ENCODE assay signal across 1 cellular context in the genomic region with DNA sequence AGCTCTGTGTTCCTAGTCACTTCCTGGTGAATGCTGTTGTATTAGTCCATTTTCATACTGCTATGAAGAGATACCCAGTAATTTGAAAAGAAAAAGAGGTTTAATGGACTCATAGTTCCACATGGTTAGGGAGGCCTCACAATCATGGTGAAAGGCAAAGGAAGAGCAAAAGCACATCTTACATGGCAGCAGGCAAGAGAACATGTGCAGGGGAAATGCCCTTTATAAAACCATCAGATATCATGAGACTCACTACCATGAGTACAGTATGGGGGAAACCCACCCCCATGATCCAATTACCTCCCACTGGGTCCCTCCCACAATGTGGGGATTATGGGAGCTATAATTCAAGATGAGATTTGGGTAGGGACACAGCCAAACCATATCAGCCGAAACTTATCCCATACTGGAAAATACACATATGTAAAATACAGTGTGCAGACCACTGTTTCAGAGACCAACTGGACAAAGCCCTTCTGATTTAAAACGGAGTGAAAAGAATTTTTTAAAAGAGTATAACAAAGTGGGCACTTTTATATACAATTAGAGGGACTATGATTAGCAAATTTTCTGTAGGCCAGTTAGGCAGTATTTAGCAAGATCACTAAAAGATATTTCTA.
TF ChIP-seq lines count a peak whose summit lies in the region.

No MANE protein-coding gene starts in this region.

TF ChIP-seq in K562, 482 proteins besides CTCF, POLR2A, EP300 and RAD21 (continued from another document and continues in another):
- TF ChIP-seq ZBED1 (IDR thresholded peaks at IDR 0.05) (no peak), ZNF134 (CRISPR knock-in tag; conservative IDR thresholded peaks at IDR 0.05) (no peak), CBX5 (IDR thresholded peaks at IDR 0.05; ENCODE audit: borderline replicate concordance, low read depth) (peak; percentile 83; the same call in 1 of the 2 replicates), JUND (IDR thresholded peaks at IDR 0.05; ENCODE audit: borderline replicate concordance, low read depth, low read length) (no peak), JUND (tag; IDR thresholded peaks at IDR 0.05; ENCODE audit: borderline replicate concordance, low read depth, low read length) (no peak), CHD4 (IDR thresholded peaks at IDR 0.05; ENCODE audit: insufficient read depth, insufficient replicate concordance, low read depth, low read length, poor library complexity, severe bottlenecking) (no peak), POLR2AphosphoS2 (IDR thresholded peaks at IDR 0.05; ENCODE audit: low read length) (no peak), DNMT1 (IDR thresholded peaks at IDR 0.05) (no peak), TBL1XR1 (IDR thresholded peaks at IDR 0.05; ENCODE audit: low read length in 2 of 2) (no peak), RBBP5 (IDR thresholded peaks at IDR 0.05; ENCODE audit: borderline replicate concordance, insufficient read depth, low read length, poor library complexity, severe bottlenecking) (no peak), RBM25 (IDR thresholded peaks at IDR 0.05; ENCODE audit: low read depth, low read length, severe bottlenecking) (no peak), TEAD4 (IDR thresholded peaks at IDR 0.05; ENCODE audit: low read length) (no peak), TEAD4 (CRISPR knock-in tag; IDR thresholded peaks at IDR 0.05; ENCODE audit: borderline replicate concordance) (no peak), CEBPB (tag; IDR thresholded peaks at IDR 0.05) (no peak), NR2C1 (IDR thresholded peaks at IDR 0.05) (no peak), NR2C1 (tag; IDR thresholded peaks at IDR 0.05) (no peak), EWSR1 (IDR thresholded peaks at IDR 0.05; ENCODE audit: borderline replicate concordance, low read depth, partially characterized antibody) (no peak), ZEB2 (IDR thresholded peaks at IDR 0.05) (peak; percentile 72; the same call in 1 of the 2 replicates), TCF3 (CRISPR knock-in tag; IDR thresholded peaks at IDR 0.05) (no peak), NFATC3 (IDR thresholded peaks at IDR 0.05) (no peak), CBFA2T3 (IDR thresholded peaks at IDR 0.05) (no peak), ZNF143 (CRISPR knock-in tag; IDR thresholded peaks at IDR 0.05) (no peak), ZNF785 (CRISPR knock-in tag; IDR thresholded peaks at IDR 0.05) (no peak), LEF1 (IDR thresholded peaks at IDR 0.05) (no peak), CBFB (CRISPR knock-in tag; IDR thresholded peaks at IDR 0.05) (no peak), GTF2E2 (tag; IDR thresholded peaks at IDR 0.05) (no peak; the same call in 1 of the 2 replicates), SIRT6 (IDR thresholded peaks at IDR 0.05; ENCODE audit: low read depth, low read length) (no peak), HNRNPL (IDR thresholded peaks at IDR 0.05; ENCODE audit: low read depth, low read length) (no peak), NFIX (CRISPR knock-in tag; IDR thresholded peaks at IDR 0.05; ENCODE audit: low read depth) (no peak), CBX3 (IDR thresholded peaks at IDR 0.05; ENCODE audit: borderline replicate concordance in 1 of 2, low read length in 2 of 2) (peak in 1 of 2 experiments; percentile 95; a peak in 2 of 3 replicates), ZNF431 (CRISPR knock-in tag; IDR thresholded peaks at IDR 0.05) (peak; percentile 100), PHTF2 (CRISPR knock-in tag; IDR thresholded peaks at IDR 0.05) (no peak), NR3C1 (CRISPR knock-in tag; IDR thresholded peaks at IDR 0.05) (no peak), ZNF79 (CRISPR knock-in tag; IDR thresholded peaks at IDR 0.05; ENCODE audit: low read depth) (no peak), CC2D1A (IDR thresholded peaks at IDR 0.05) (peak; percentile 74; the same call in 1 of the 2 replicates), NUFIP1 (IDR thresholded peaks at IDR 0.05; ENCODE audit: partially characterized antibody) (no peak), TAF15 (IDR thresholded peaks at IDR 0.05; ENCODE audit: low read depth, low read length) (no peak), ZNF766 (CRISPR knock-in tag; conservative IDR thresholded peaks at IDR 0.05) (peak; percentile 81), PML (IDR thresholded peaks at IDR 0.05; ENCODE audit: low read length) (no peak), ZFP36 (IDR thresholded peaks at IDR 0.05; ENCODE audit: low read depth, low read length, partially characterized antibody) (peak; percentile 81), L3MBTL2 (IDR thresholded peaks at IDR 0.05) (peak; percentile 57; the same call in 1 of the 2 replicates), RBM14 (IDR thresholded peaks at IDR 0.05; ENCODE audit: borderline replicate concordance, insufficient read depth, low read depth, low read length) (no peak), ZNF445 (CRISPR knock-in tag; IDR thresholded peaks at IDR 0.05; ENCODE audit: low read depth) (peak; percentile 59; the same call in 1 of the 2 replicates), RBM22 (IDR thresholded peaks at IDR 0.05; ENCODE audit: low read depth, low read length, poor library complexity, severe bottlenecking) (no peak), KAT2B (IDR thresholded peaks at IDR 0.05; ENCODE audit: low read depth, low read length) (no peak)
- TF ChIP-seq, protein P1, sequence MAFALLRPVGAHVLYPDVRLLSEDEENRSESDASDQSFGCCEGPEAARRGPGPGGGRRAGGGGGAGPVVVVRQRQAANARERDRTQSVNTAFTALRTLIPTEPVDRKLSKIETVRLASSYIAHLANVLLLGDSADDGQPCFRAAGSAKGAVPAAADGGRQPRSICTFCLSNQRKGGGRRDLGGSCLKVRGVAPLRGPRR (CRISPR knock-in tag; IDR thresholded peaks at IDR 0.05), result no peak
- TF ChIP-seq, protein P2, sequence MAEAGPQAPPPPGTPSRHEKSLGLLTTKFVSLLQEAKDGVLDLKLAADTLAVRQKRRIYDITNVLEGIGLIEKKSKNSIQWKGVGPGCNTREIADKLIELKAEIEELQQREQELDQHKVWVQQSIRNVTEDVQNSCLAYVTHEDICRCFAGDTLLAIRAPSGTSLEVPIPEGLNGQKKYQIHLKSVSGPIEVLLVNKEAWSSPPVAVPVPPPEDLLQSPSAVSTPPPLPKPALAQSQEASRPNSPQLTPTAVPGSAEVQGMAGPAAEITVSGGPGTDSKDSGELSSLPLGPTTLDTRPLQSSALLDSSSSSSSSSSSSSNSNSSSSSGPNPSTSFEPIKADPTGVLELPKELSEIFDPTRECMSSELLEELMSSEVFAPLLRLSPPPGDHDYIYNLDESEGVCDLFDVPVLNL (CRISPR knock-in tag; IDR thresholded peaks at IDR 0.05; ENCODE audit: low read depth), result no peak
- TF ChIP-seq, protein P3, sequence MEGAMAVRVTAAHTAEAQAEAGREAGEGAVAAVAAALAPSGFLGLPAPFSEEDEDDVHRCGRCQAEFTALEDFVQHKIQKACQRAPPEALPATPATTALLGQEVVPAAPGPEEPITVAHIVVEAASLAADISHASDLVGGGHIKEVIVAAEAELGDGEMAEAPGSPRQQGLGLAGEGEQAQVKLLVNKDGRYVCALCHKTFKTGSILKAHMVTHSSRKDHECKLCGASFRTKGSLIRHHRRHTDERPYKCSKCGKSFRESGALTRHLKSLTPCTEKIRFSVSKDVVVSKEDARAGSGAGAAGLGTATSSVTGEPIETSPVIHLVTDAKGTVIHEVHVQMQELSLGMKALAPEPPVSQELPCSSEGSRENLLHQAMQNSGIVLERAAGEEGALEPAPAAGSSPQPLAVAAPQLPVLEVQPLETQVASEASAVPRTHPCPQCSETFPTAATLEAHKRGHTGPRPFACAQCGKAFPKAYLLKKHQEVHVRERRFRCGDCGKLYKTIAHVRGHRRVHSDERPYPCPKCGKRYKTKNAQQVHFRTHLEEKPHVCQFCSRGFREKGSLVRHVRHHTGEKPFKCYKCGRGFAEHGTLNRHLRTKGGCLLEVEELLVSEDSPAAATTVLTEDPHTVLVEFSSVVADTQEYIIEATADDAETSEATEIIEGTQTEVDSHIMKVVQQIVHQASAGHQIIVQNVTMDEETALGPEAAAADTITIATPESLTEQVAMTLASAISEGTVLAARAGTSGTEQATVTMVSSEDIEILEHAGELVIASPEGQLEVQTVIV (CRISPR knock-in tag; IDR thresholded peaks at IDR 0.05; ENCODE audit: borderline replicate concordance), result no peak
- TF ChIP-seq, protein P4, sequence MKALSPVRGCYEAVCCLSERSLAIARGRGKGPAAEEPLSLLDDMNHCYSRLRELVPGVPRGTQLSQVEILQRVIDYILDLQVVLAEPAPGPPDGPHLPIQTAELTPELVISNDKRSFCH (CRISPR knock-in tag; IDR thresholded peaks at IDR 0.05), result no peak
- TF ChIP-seq, protein P4 (tag; IDR thresholded peaks at IDR 0.05), result 0 out of 2 replicates have a peak, but pooled peaks have one; percentile 13
- TF ChIP-seq, protein P5, sequence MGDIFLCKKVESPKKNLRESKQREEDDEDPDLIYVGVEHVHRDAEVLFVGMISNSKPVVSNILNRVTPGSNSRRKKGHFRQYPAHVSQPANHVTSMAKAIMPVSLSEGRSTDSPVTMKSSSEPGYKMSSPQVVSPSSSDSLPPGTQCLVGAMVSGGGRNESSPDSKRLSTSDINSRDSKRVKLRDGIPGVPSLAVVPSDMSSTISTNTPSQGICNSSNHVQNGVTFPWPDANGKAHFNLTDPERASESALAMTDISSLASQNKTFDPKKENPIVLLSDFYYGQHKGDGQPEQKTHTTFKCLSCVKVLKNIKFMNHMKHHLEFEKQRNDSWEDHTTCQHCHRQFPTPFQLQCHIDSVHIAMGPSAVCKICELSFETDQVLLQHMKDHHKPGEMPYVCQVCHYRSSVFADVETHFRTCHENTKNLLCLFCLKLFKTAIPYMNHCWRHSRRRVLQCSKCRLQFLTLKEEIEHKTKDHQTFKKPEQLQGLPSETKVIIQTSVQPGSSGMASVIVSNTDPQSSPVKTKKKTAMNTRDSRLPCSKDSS (IDR thresholded peaks at IDR 0.05; ENCODE audit: low read depth, partially characterized antibody), result peak; percentile 90
- TF ChIP-seq, protein P6, sequence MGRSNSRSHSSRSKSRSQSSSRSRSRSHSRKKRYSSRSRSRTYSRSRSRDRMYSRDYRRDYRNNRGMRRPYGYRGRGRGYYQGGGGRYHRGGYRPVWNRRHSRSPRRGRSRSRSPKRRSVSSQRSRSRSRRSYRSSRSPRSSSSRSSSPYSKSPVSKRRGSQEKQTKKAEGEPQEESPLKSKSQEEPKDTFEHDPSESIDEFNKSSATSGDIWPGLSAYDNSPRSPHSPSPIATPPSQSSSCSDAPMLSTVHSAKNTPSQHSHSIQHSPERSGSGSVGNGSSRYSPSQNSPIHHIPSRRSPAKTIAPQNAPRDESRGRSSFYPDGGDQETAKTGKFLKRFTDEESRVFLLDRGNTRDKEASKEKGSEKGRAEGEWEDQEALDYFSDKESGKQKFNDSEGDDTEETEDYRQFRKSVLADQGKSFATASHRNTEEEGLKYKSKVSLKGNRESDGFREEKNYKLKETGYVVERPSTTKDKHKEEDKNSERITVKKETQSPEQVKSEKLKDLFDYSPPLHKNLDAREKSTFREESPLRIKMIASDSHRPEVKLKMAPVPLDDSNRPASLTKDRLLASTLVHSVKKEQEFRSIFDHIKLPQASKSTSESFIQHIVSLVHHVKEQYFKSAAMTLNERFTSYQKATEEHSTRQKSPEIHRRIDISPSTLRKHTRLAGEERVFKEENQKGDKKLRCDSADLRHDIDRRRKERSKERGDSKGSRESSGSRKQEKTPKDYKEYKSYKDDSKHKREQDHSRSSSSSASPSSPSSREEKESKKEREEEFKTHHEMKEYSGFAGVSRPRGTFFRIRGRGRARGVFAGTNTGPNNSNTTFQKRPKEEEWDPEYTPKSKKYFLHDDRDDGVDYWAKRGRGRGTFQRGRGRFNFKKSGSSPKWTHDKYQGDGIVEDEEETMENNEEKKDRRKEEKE (IDR thresholded peaks at IDR 0.05; ENCODE audit: borderline replicate concordance in 1 of 2, control insufficient read depth in 1 of 2, low read depth in 2 of 2, low read length in 1 of 2), result no peak
- TF ChIP-seq, protein P7, sequence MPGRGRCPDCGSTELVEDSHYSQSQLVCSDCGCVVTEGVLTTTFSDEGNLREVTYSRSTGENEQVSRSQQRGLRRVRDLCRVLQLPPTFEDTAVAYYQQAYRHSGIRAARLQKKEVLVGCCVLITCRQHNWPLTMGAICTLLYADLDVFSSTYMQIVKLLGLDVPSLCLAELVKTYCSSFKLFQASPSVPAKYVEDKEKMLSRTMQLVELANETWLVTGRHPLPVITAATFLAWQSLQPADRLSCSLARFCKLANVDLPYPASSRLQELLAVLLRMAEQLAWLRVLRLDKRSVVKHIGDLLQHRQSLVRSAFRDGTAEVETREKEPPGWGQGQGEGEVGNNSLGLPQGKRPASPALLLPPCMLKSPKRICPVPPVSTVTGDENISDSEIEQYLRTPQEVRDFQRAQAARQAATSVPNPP (IDR thresholded peaks at IDR 0.05; ENCODE audit: borderline replicate concordance, insufficient read depth, insufficient read length), result no peak
- TF ChIP-seq, protein P8, sequence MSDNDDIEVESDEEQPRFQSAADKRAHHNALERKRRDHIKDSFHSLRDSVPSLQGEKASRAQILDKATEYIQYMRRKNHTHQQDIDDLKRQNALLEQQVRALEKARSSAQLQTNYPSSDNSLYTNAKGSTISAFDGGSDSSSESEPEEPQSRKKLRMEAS (CRISPR knock-in tag; IDR thresholded peaks at IDR 0.05), result no peak
- TF ChIP-seq, protein P9, sequence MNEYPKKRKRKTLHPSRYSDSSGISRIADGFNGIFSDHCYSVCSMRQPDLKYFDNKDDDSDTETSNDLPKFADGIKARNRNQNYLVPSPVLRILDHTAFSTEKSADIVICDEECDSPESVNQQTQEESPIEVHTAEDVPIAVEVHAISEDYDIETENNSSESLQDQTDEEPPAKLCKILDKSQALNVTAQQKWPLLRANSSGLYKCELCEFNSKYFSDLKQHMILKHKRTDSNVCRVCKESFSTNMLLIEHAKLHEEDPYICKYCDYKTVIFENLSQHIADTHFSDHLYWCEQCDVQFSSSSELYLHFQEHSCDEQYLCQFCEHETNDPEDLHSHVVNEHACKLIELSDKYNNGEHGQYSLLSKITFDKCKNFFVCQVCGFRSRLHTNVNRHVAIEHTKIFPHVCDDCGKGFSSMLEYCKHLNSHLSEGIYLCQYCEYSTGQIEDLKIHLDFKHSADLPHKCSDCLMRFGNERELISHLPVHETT (CRISPR knock-in tag; conservative IDR thresholded peaks at IDR 0.05 in 1 of 2, IDR thresholded peaks at IDR 0.05 in 1 of 2), result no peak
- TF ChIP-seq, protein P10, sequence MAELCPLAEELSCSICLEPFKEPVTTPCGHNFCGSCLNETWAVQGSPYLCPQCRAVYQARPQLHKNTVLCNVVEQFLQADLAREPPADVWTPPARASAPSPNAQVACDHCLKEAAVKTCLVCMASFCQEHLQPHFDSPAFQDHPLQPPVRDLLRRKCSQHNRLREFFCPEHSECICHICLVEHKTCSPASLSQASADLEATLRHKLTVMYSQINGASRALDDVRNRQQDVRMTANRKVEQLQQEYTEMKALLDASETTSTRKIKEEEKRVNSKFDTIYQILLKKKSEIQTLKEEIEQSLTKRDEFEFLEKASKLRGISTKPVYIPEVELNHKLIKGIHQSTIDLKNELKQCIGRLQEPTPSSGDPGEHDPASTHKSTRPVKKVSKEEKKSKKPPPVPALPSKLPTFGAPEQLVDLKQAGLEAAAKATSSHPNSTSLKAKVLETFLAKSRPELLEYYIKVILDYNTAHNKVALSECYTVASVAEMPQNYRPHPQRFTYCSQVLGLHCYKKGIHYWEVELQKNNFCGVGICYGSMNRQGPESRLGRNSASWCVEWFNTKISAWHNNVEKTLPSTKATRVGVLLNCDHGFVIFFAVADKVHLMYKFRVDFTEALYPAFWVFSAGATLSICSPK (IDR thresholded peaks at IDR 0.05; ENCODE audit: borderline replicate concordance), result no peak
